Comparison of ENCODE assay signal across 8 cellular contexts in the genomic region with DNA sequence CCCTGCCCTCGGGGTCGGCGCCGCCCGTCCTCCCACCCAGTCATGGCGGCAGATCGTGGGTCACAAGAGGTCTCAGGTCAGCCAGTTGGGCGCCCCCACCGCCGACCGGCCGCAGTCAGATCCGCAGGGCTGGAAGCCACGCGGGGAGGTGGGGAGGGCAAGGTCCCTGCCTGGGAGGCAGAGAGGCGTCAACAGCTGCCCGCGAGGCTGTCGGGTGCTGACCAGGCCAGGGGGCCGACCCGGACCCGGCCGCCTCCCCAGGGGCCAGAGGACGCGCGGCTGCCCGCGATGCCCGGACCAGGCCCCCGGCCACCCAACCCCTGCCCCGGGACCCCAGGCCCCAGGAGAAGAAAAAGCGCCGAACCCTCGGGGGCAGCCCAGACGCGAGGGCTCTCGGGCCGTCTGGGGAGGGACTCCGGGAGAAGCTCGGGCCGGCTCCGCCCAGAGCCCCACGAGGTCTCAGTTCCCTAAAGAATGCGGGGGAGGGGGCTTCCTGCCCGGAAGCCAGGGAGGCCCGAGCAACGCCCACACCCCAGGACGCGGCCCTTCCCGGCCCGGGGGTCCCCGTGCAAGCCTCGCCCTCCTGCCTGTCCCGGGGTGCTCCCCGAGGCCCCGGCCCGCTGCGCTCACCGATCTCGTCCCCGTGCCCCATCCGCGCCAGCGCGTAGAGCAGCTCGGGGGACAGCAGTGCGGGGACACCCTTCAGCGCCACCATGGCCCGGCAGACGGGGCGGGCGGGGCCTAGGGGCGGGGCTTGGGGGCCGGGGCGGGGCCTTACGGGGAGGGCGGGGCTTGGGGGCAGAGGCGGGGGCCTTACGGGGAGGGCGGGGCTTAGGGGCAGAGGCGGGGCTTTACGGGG. TPM values are rescaled to one million over a fixed set of nuclear protein-coding genes. Genes with fewer than 3 reads are reported as not detected.
DNase-seq lines count a peak whose midpoint lies in the region; ATAC-seq, FAIRE-seq and TF ChIP-seq lines count a peak whose summit lies in the region.

FUOM (minus strand) TSS at position 727 of the 859 bp plus-strand sequence; CDS start at position 715, 12 bp downstream.

- intact Hi-C loops in dendritic cell treated with granulocyte-macrophage colony-stimulating factor and Interleukin-4, amounts not matched to agents 40 ng/mL and 50 ng/mL, for 4 days (cut with micrococcal nuclease): loop anchor here (2.0 to 5.0 kb wide), 2 partner anchors 21 to 35 kb away; partner anchors contain the start of genes MTG1 and PAOX

- ATAC-seq in GM21529 (IDR thresholded peaks at IDR 0.05; ENCODE audit: unreplicated experiment) (peak; percentile 83), lung (ENCODE audit: insufficient read depth, low FRiP score) (peak; percentile 86)

- no peak for DNase-seq in G401 (ENCODE audit: low spot score)
- DNase-seq in activated CD4-positive, alpha-beta T cell treated with anti-CD3 and anti-CD28 coated beads for 1 hour: peak; percentile 55
- no peak for DNase-seq in lung (ENCODE audit: low spot score)
- peak; percentile 40 for DNase-seq in stimulated activated CD8-positive, alpha-beta memory T cell treated with anti-CD3 and anti-CD28 coated beads, Interleukin-12 subunit alpha, Interleukin-12 subunit beta, amount 100 ng/mL, for 24 hours (ENCODE audit: extremely low read depth)
- no peak for DNase-seq in RCC 7860 (ENCODE audit: low spot score)

- H3K27me3 ChIP-seq in KMS-11 (ENCODE audit: insufficient read depth, low read depth): no peaks in the 10 kb centered on the region
- H3K27me3 ChIP-seq in lung (ENCODE audit: control insufficient read depth, insufficient read depth): no peaks in the 10 kb centered on the region

- in situ Hi-C loops in G401 (cut with HindIII; ENCODE audit: low sequenced_read_pairs): no loop called here

- peaks cover 42% of the 10 kb centered on the region for H3K36me3 Mint-ChIP-seq in dendritic cell treated with granulocyte-macrophage colony-stimulating factor and Interleukin-4, amounts not matched to agents 40 ng/mL and 50 ng/mL, for 4 days (ENCODE audit: low read depth)

- H3K4me1 ChIP-seq in KMS-11 (ENCODE audit: low read depth, poor library complexity, severe bottlenecking): no peaks in the 10 kb centered on the region
- peaks cover 0 to 10% of the 10 kb centered on the region in 2 donors for H3K4me1 ChIP-seq in lung (ENCODE audit: control insufficient read depth in 2 of 2, insufficient read depth in 2 of 2, low read length in 2 of 2)

- H3K4me3 ChIP-seq in KMS-11 (IDR thresholded peaks at IDR 0.05; ENCODE audit: insufficient read depth, low read depth, low read length): no peak within 1 kb of the TSS
- peak within 1 kb of the TSS; percentile 68 for H3K4me3 ChIP-seq in lung

- H2AFZ ChIP-seq in KMS-11 (ENCODE audit: low read depth): peak within 1 kb of the TSS; percentile 81

- H3K27ac ChIP-seq in KMS-11 (0 out of 2 replicates have a peak within 1 kb of the TSS, but pooled peaks have one; percentile 26), lung (ENCODE audit: low read depth in 1 of 2, low read length in 1 of 2) (peak within 1 kb of the TSS; percentile 36 to 69)

- H3K27me3 Mint-ChIP-seq in dendritic cell treated with granulocyte-macrophage colony-stimulating factor and Interleukin-4, amounts not matched to agents 40 ng/mL and 50 ng/mL, for 4 days: no peaks in the 10 kb centered on the region

- FAIRE-seq in RCC 7860 (lab: Jason Lieb, UNC): no peak

- 1 to 2% methylated on average over 38 to 82 of the region's 82 CpGs for WGBS in lung, 2 donors

- peaks cover 16% of the 10 kb centered on the region for H3K4me1 Mint-ChIP-seq in dendritic cell treated with granulocyte-macrophage colony-stimulating factor and Interleukin-4, amounts not matched to agents 40 ng/mL and 50 ng/mL, for 4 days (ENCODE audit: low read depth)

- peak within 1 kb of the TSS; percentile 80 for H3K4me3 Mint-ChIP-seq in dendritic cell treated with granulocyte-macrophage colony-stimulating factor and Interleukin-4, amounts not matched to agents 40 ng/mL and 50 ng/mL, for 4 days

- H4K20me1 ChIP-seq in KMS-11 (ENCODE audit: insufficient read depth): no peaks in the 10 kb centered on the region

- peak within 1 kb of the TSS; percentile 80 for H3K27ac Mint-ChIP-seq in dendritic cell treated with granulocyte-macrophage colony-stimulating factor and Interleukin-4, amounts not matched to agents 40 ng/mL and 50 ng/mL, for 4 days

- TF ChIP-seq CTCF in KMS-11 (conservative IDR thresholded peaks at IDR 0.05; ENCODE audit: low read depth, low read length): no peak
- no peak for TF ChIP-seq CTCF in lung (IDR thresholded peaks at IDR 0.05; ENCODE audit: control extremely low read depth, extremely low read depth)

- H3K9me3 ChIP-seq in lung (ENCODE audit: control insufficient read depth in 2 of 2, insufficient read depth in 1 of 2, low read length in 1 of 2): no peaks in the 10 kb centered on the region

- peak within 1 kb of the TSS; percentile 76 for H3K4me2 ChIP-seq in KMS-11

- H3K9me3 Mint-ChIP-seq in dendritic cell treated with granulocyte-macrophage colony-stimulating factor and Interleukin-4, amounts not matched to agents 40 ng/mL and 50 ng/mL, for 4 days: no peaks in the 10 kb centered on the region

- H3K79me2 ChIP-seq in KMS-11 (ENCODE audit: insufficient read depth, low read depth): no peaks in the 10 kb centered on the region

- H3K36me3 ChIP-seq in KMS-11 (ENCODE audit: insufficient read depth): no peaks in the 10 kb centered on the region
- H3K36me3 ChIP-seq in lung (ENCODE audit: control insufficient read depth in 2 of 2, insufficient read depth in 2 of 2, low read length in 2 of 2): peaks cover 0 to 14% of the 10 kb centered on the region in 2 donors

- H3K9ac ChIP-seq in KMS-11: peak within 1 kb of the TSS; percentile 77

RNA-seq across cellular contexts. Expression of gene FUOM, which starts in this region (rescaled TPM):
- total RNA-seq in G401 (2014; rRNA removed; shearing (Covaris generic)): 65.7 and 103 TPM in 2 replicates
- 10 to 100 TPM in 1 of 2 donors, 1 to 10 TPM in 1; 8.4 to 32.5 TPM for total RNA-seq in lung
- polyA plus RNA-seq in lung: 10 to 100 TPM; 35.8 to 41.4 TPM

Comparison
In these comparisons a context has a peak if more than half of its experiments do, and no peak if none do; other contexts are left out.
1. DNase-seq: peak in activated CD4-positive, alpha-beta T cell treated with anti-CD3 and anti-CD28 coated beads for 1 hour (single experiment) and stimulated activated CD8-positive, alpha-beta memory T cell treated with anti-CD3 and anti-CD28 coated beads, Interleukin-12 subunit alpha, Interleukin-12 subunit beta, amount 100 ng/mL, for 24 hours (single experiment); none in G401 (single experiment), lung (single experiment) and RCC 7860 (single experiment).